ENCODE assay signal across 1 cellular context in the genomic region with DNA sequence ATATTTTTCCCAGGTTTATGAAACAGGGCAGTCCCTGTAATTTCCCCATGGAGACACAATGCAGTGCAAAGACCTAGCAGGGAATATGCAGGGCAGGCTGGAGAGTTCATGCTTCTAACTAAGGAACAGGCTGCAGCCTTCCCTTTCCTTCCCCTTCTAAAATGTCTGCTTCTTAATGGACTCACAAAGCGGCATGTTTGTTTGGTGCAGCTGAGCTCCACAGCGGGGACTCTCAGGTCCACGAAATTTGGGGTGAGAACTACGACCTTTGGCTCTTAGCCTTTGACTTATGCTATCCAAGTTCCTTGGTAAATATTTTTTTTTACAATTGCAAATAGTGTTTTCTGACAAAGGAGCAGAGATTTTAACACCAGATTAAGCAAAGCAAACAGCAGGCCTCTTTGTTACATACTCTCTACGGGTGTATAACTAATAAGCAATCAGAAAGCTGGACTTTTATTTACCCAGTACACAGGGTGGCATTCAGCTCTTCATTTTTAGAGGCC.
TF ChIP-seq lines count a peak whose summit lies in the region.

No MANE protein-coding gene starts in this region.

TF ChIP-seq in liver, 16 proteins besides CTCF, POLR2A, EP300 and RAD21 (continued from another document):
- TF ChIP-seq, protein P1, sequence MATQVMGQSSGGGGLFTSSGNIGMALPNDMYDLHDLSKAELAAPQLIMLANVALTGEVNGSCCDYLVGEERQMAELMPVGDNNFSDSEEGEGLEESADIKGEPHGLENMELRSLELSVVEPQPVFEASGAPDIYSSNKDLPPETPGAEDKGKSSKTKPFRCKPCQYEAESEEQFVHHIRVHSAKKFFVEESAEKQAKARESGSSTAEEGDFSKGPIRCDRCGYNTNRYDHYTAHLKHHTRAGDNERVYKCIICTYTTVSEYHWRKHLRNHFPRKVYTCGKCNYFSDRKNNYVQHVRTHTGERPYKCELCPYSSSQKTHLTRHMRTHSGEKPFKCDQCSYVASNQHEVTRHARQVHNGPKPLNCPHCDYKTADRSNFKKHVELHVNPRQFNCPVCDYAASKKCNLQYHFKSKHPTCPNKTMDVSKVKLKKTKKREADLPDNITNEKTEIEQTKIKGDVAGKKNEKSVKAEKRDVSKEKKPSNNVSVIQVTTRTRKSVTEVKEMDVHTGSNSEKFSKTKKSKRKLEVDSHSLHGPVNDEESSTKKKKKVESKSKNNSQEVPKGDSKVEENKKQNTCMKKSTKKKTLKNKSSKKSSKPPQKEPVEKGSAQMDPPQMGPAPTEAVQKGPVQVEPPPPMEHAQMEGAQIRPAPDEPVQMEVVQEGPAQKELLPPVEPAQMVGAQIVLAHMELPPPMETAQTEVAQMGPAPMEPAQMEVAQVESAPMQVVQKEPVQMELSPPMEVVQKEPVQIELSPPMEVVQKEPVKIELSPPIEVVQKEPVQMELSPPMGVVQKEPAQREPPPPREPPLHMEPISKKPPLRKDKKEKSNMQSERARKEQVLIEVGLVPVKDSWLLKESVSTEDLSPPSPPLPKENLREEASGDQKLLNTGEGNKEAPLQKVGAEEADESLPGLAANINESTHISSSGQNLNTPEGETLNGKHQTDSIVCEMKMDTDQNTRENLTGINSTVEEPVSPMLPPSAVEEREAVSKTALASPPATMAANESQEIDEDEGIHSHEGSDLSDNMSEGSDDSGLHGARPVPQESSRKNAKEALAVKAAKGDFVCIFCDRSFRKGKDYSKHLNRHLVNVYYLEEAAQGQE (IDR thresholded peaks at IDR 0.05): no peak
- TF ChIP-seq, protein P2, sequence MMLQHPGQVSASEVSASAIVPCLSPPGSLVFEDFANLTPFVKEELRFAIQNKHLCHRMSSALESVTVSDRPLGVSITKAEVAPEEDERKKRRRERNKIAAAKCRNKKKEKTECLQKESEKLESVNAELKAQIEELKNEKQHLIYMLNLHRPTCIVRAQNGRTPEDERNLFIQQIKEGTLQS (IDR thresholded peaks at IDR 0.05): no peak
- TF ChIP-seq, protein P3, sequence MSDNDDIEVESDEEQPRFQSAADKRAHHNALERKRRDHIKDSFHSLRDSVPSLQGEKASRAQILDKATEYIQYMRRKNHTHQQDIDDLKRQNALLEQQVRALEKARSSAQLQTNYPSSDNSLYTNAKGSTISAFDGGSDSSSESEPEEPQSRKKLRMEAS (IDR thresholded peaks at IDR 0.05): no peak
